Comparison of ENCODE assay signal across 21 cellular contexts in the genomic region with DNA sequence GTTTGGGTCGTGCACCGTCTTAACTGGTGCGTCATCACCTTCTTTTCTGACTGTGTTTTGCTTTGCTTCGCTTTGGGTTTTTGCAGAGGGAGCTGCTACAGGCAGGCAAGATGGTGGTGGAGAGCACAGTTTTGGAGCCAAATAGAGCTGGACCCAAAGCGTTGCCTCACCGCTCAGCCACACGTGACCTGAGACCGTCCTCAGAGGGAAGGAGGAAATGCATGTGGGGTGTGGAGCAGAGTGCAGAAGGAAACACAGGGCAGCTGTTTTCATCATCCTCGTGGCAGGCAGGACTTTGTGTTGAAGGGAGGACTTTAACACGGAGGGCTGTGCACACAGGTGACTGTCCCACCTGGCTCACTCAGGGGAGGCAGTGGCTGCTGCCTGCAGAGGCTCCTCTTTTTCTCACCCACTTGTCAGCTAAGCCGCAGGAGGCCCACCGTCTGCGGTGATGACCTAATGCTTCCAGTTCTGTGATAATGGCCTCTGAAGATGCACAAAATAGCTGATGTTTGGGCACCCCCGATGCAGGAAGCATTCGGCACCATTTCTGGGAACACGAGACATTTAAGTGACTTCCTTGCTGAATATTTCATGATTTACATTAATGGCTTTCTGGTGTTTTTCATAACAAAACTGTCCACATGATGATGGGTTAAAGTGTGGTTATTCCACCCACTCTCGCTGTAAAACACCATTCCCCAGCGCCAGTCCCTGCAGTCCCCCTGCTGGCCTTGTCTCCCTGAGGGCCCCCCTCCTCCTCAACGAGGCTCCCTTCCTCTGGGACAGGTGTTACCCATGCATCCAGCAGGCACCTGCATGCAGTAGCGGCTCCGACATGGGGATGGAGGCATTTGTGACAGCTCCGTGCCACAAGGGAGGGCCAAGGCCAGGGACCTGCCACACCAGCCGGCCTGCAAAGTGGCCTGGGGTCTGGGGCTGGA. TPM values are rescaled to one million over a fixed set of nuclear protein-coding genes. Genes with fewer than 3 reads are reported as not detected.
DNase-seq lines count a peak whose midpoint lies in the region; ATAC-seq, FAIRE-seq and TF ChIP-seq lines count a peak whose summit lies in the region.
"Had no signal": no experiment of that assay in that cellular context is flagged by ENCODE, and none has a peak within 500 bp of the region (broad histone marks: within the 10 kb centered on the region; RNA-seq: fewer than 3 reads in every experiment).

No MANE protein-coding gene starts in this region.

- 40% methylated on average over 23 of the region's 23 CpGs for WGBS in A549 (ENCODE audit: missing lambda C conversion rate)

- peak overlapping the region; percentile 42 for H3K4me3 Mint-ChIP-seq in glutamatergic neuron (ENCODE audit: unreplicated experiment)
- H3K4me3 Mint-ChIP-seq: memory B cell, natural killer cell had no signal

- H4K20me1 ChIP-seq in BLaER1: no peaks in the 10 kb centered on the region

- H3K9ac ChIP-seq in BLaER1: no peak overlapping the region

- no peak for TF ChIP-seq POLR2A in A549 (IDR thresholded peaks at IDR 0.05; ENCODE audit: low read length)

- CTCF ChIA-PET in A549 (lab: Yijun Ruan, JAX): interaction anchor here (0.8 to 3.6 kb wide), 5 partner anchors 6 to 150 kb away, joined by 3 to 27 read pairs (median 3); no protein-coding TSS in a partner anchor

- DNase-seq in A549 (ENCODE audit: low read depth in 1 of 2, low spot score in 1 of 2): no peak
- DNase-seq in NOMO-1 (lab: John Stamatoyannopoulos, UW; ENCODE audit: unreplicated experiment in 2 of 2): peak; percentile 88 to 90
- DNase-seq in glutamatergic neuron: no peak
- no peak for DNase-seq in stimulated activated CD4-positive, alpha-beta T cell treated with anti-CD3 and anti-CD28 coated beads, Interleukin-4, amount 100 ng/mL, for 1 hour
- DNase-seq: activated effector memory CD4-positive, alpha-beta T cell treated with Interleukin-2 at 50 U/mL for 16 hours; amygdala; caudate nucleus; esophagus squamous epithelium; heart right ventricle; KG1; natural killer cell; NCI-H1105 treated with DMSO at 0.1 percent for 48 hours; NK-92 treated with Interleukin-12 subunit alpha and Interleukin-12 subunit beta, amount 100 ng/mL, for 24 hours; SHP77 treated with DMSO at 0.1 percent for 48 hours had no signal

- TF ChIP-seq CTCF in A549 (IDR thresholded peaks at IDR 0.05) (no peak), glutamatergic neuron (IDR thresholded peaks at IDR 0.05; ENCODE audit: partially characterized antibody, unreplicated experiment) (no peak)

- H3K4me3 ChIP-seq in A549 (no peak overlapping the region), BLaER1 (no peak overlapping the region)
- H3K4me3 ChIP-seq: esophagus squamous epithelium, heart right ventricle, thoracic aorta had no signal

- H3K27me3 Mint-ChIP-seq in glutamatergic neuron (ENCODE audit: unreplicated experiment): peaks cover 5% of the 10 kb centered on the region

- FAIRE-seq in A549 (lab: Jason Lieb, UNC): no peak

- ATAC-seq in A549 (no peak), GM19351 (IDR thresholded peaks at IDR 0.05; ENCODE audit: unreplicated experiment) (no peak), GM19035 (IDR thresholded peaks at IDR 0.05; ENCODE audit: unreplicated experiment) (no peak), GM19467 (IDR thresholded peaks at IDR 0.05; ENCODE audit: unreplicated experiment) (no peak)

- H3K4me2 ChIP-seq in A549: no peak overlapping the region
- peak overlapping the region; percentile 67 for H3K4me2 ChIP-seq in BLaER1

- no peak for TF ChIP-seq RAD21 in A549 (conservative IDR thresholded peaks at IDR 0.05 in 1 of 2, IDR thresholded peaks at IDR 0.05 in 1 of 2)

- H3K27me3 ChIP-seq in BLaER1: no peaks in the 10 kb centered on the region

- H3K9me3 ChIP-seq in A549 (no peaks in the 10 kb centered on the region), BLaER1 (no peaks in the 10 kb centered on the region)
- H3K9me3 ChIP-seq: esophagus squamous epithelium, heart right ventricle, thoracic aorta had no signal

- no peaks in the 10 kb centered on the region for H3K36me3 Mint-ChIP-seq in glutamatergic neuron (ENCODE audit: unreplicated experiment)
- H3K36me3 Mint-ChIP-seq: memory B cell, natural killer cell had no signal

- POLR2A ChIA-PET in A549 (lab: Yijun Ruan, JAX): interaction anchor here (0.6 kb wide), 1 partner anchor 18 kb away, joined by 5 read pairs; no protein-coding TSS in a partner anchor

- H3K4me1 ChIP-seq in A549: peaks cover 4% of the 10 kb centered on the region; the same call in 1 of the 3 replicates
- H3K4me1 ChIP-seq in BLaER1: peaks cover 60% of the 10 kb centered on the region

- H3K27ac ChIP-seq in A549: no peak overlapping the region
- H3K27ac ChIP-seq in BLaER1: 0 out of 2 replicates have a peak overlapping the region, but pooled peaks have one; percentile 8
- H3K27ac ChIP-seq: esophagus squamous epithelium, heart right ventricle, thoracic aorta had no signal

- peak overlapping the region; percentile 28 for H3K27ac Mint-ChIP-seq in glutamatergic neuron (ENCODE audit: unreplicated experiment)
- H3K27ac Mint-ChIP-seq: memory B cell, natural killer cell, progenitor cell of endocrine pancreas had no signal

- H3K36me3 ChIP-seq in BLaER1: no peaks in the 10 kb centered on the region
- H3K36me3 ChIP-seq: esophagus squamous epithelium, heart right ventricle, thoracic aorta had no signal

- H3K4me1 Mint-ChIP-seq in glutamatergic neuron (ENCODE audit: low read depth, unreplicated experiment): peaks cover 19% of the 10 kb centered on the region
- H3K4me1 Mint-ChIP-seq: memory B cell had no signal

- H3K9me3 Mint-ChIP-seq in glutamatergic neuron (ENCODE audit: unreplicated experiment): peaks cover 8% of the 10 kb centered on the region
- H3K9me3 Mint-ChIP-seq: memory B cell, natural killer cell had no signal

- TF ChIP-seq EP300 in A549 (IDR thresholded peaks at IDR 0.05): no peak

TF ChIP-seq in A549, 52 proteins besides CTCF, POLR2A, EP300 and RAD21:
- no peak for TF ChIP-seq SREBF2 (IDR thresholded peaks at IDR 0.05)
- no peak for TF ChIP-seq HDAC2 (IDR thresholded peaks at IDR 0.05)
- no peak for TF ChIP-seq RNF2 (IDR thresholded peaks at IDR 0.05; ENCODE audit: borderline replicate concordance, low read depth)
- no peak for TF ChIP-seq EHF (CRISPR knock-in tag; IDR thresholded peaks at IDR 0.05)
- TF ChIP-seq NR3C1 (IDR thresholded peaks at IDR 0.05): no peak
- no peak for TF ChIP-seq GATA3 (IDR thresholded peaks at IDR 0.05; ENCODE audit: borderline replicate concordance)
- TF ChIP-seq, protein P1, sequence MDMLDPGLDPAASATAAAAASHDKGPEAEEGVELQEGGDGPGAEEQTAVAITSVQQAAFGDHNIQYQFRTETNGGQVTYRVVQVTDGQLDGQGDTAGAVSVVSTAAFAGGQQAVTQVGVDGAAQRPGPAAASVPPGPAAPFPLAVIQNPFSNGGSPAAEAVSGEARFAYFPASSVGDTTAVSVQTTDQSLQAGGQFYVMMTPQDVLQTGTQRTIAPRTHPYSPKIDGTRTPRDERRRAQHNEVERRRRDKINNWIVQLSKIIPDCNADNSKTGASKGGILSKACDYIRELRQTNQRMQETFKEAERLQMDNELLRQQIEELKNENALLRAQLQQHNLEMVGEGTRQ (IDR thresholded peaks at IDR 0.05): peak; percentile 19; the same call in 1 of the 2 replicates
- TF ChIP-seq, protein P2, sequence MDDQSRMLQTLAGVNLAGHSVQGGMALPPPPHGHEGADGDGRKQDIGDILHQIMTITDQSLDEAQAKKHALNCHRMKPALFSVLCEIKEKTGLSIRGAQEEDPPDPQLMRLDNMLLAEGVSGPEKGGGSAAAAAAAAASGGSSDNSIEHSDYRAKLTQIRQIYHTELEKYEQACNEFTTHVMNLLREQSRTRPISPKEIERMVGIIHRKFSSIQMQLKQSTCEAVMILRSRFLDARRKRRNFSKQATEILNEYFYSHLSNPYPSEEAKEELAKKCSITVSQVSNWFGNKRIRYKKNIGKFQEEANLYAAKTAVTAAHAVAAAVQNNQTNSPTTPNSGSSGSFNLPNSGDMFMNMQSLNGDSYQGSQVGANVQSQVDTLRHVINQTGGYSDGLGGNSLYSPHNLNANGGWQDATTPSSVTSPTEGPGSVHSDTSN (IDR thresholded peaks at IDR 0.05): no peak

RNA-seq across cellular contexts. Expression of a gene that starts 12.4 kb away (rescaled TPM):
- 31.5 and 37.6 TPM in 2 replicates for polyA plus RNA-seq in A549 (2011; rRNA removed)
- 55.0 and 56.4 TPM in 2 replicates for polyA plus RNA-seq in A549 (2012; cell fraction: cytosol; rRNA removed)
- polyA plus RNA-seq in A549 (2012; cell fraction: nucleus; rRNA removed): 44.6 and 56.7 TPM in 2 replicates
- polyA plus RNA-seq in A549 (2017; fragmentation: RNase III; extraction: RNeasy Plus Mini Kit Qiagen cat#74134 plus additional on column Dnase treatment): 28.7 to 30.8 TPM (median 29.8 TPM) in 3 replicates
- 21.2 and 21.9 TPM in 2 replicates for polyA minus RNA-seq in A549 (2011; rRNA and poly(A)+ RNA removed)
- total RNA-seq in glutamatergic neuron (ENCODE audit: unreplicated experiment): 48.4 TPM

Comparison
In these comparisons a context has a peak if more than half of its experiments do, and no peak if none do; other contexts are left out.
1. DNase-seq: peak in NOMO-1 (2 of 2); none in A549 (0 of 2), glutamatergic neuron (single experiment) and stimulated activated CD4-positive, alpha-beta T cell treated with anti-CD3 and anti-CD28 coated beads, Interleukin-4, amount 100 ng/mL, for 1 hour (single experiment).